17 cellular contexts compared by ENCODE assay signal in genomic region chr4:112189754-112190153, GRCh38. TPM values are rescaled to one million over a fixed set of nuclear protein-coding genes. Genes with fewer than 3 reads are reported as not detected.
DNase-seq lines count a peak whose midpoint lies in the region; ATAC-seq, FAIRE-seq and TF ChIP-seq lines count a peak whose summit lies in the region.
"Had no signal": no experiment of that assay in that cellular context is flagged by ENCODE, and none has a peak within 500 bp of the region (broad histone marks: within the 10 kb centered on the region; RNA-seq: fewer than 3 reads in every experiment).

No MANE protein-coding gene starts in this region.

- no peak for TF ChIP-seq RAD21 in HepG2 (CRISPR knock-in tag; IDR thresholded peaks at IDR 0.05)

- intact Hi-C loops in HepG2 (cut with micrococcal nuclease; ENCODE audit: unreplicated experiment): no loop called here
- intact Hi-C loops in natural killer cell (cut with micrococcal nuclease): no loop called here

- no peaks in the 10 kb centered on the region for H4K20me1 ChIP-seq in HepG2 (ENCODE audit: insufficient read depth, low read length)

- H3K36me3 ChIP-seq in HepG2 (replicated peaks in 1 of 2; ENCODE audit: control insufficient read depth in 1 of 2, insufficient read depth in 2 of 2, low read length in 2 of 2): no peaks in the 10 kb centered on the region
- H3K36me3 ChIP-seq: gastrocnemius medialis, lower lobe of right lung had no signal

- CTCF ChIA-PET in HepG2 (lab: Yijun Ruan, JAX; ENCODE audit: low intra/inter-chr PET ratio, low total read pairs): interaction anchor here (2.0 kb wide), 1 partner anchor 90 kb away, joined by 8 read pairs; no protein-coding TSS in a partner anchor

- H3K27ac Mint-ChIP-seq in natural killer cell: no peak overlapping the region
- H3K27ac Mint-ChIP-seq: activated B cell treated with CpG ODN at 0.5 μM for 24 hours, brain had no signal

- TF ChIP-seq EP300 in HepG2 (IDR thresholded peaks at IDR 0.05; ENCODE audit: low read depth in 2 of 2, low read length in 2 of 2) (no peak), HepG2 (CRISPR knock-in tag; IDR thresholded peaks at IDR 0.05; ENCODE audit: borderline replicate concordance) (no peak)

- H3K27me3 Mint-ChIP-seq in natural killer cell (ENCODE audit: low read depth in 2 of 2): no peaks in the 10 kb centered on the region
- H3K27me3 Mint-ChIP-seq: activated B cell treated with CpG ODN at 0.5 μM for 24 hours had no signal

- no peak for TF ChIP-seq POLR2A in HepG2 (IDR thresholded peaks at IDR 0.05; ENCODE audit: insufficient read depth in 1 of 2, low read depth in 2 of 2, low read length in 2 of 2)

- H3K9ac ChIP-seq in HepG2 (ENCODE audit: insufficient read depth, low read depth, low read length): no peak overlapping the region

- no peak overlapping the region for H2AFZ ChIP-seq in HepG2 (ENCODE audit: low read length)

- BruUV-seq in HepG2 (replicated peaks; lab: Mats Ljungman, UMichigan): no TSS peak

- H3K4me2 ChIP-seq in HepG2 (ENCODE audit: low read depth, low read length): no peak overlapping the region

- no peak overlapping the region for H3K4me3 Mint-ChIP-seq in natural killer cell
- H3K4me3 Mint-ChIP-seq: activated B cell treated with CpG ODN at 0.5 μM for 24 hours; activated T-cell treated with anti-CD3 and anti-CD28 coated beads, Interleukin-2, amount 50 U/mL, for 4 hours; brain had no signal

- no peaks in the 10 kb centered on the region for H3K27me3 ChIP-seq in HepG2 (ENCODE audit: control insufficient read depth in 1 of 2, insufficient read depth in 2 of 2, low read length in 2 of 2)
- H3K27me3 ChIP-seq: gastrocnemius medialis had no signal

- H3K4me1 ChIP-seq in HepG2 (ENCODE audit: insufficient read depth, low read length): peaks cover 10% of the 10 kb centered on the region; the same call in 1 of the 2 replicates
- H3K4me1 ChIP-seq: Caco-2, gastrocnemius medialis, lower lobe of right lung had no signal

- H3K4me1 Mint-ChIP-seq in natural killer cell: no peaks in the 10 kb centered on the region
- H3K4me1 Mint-ChIP-seq: activated B cell treated with CpG ODN at 0.5 μM for 24 hours, brain had no signal

- POLR2A ChIA-PET in HepG2 (lab: Yijun Ruan, JAX): interaction anchor here (1.6 kb wide), 1 partner anchor 42 kb away, joined by 6 read pairs; the partner anchor contains the start of gene AP1AR

- H3K9me3 Mint-ChIP-seq in natural killer cell: no peaks in the 10 kb centered on the region
- H3K9me3 Mint-ChIP-seq: activated B cell treated with CpG ODN at 0.5 μM for 24 hours; activated T-cell treated with anti-CD3 and anti-CD28 coated beads, Interleukin-2, amount 50 U/mL, for 4 hours; brain had no signal

- no peaks in the 10 kb centered on the region for H3K36me3 Mint-ChIP-seq in natural killer cell
- H3K36me3 Mint-ChIP-seq: brain had no signal

- no peak for FAIRE-seq in HepG2 (lab: Jason Lieb, UNC)

- H3K4me3 ChIP-seq in choroid plexus epithelial cell (ENCODE audit: low read depth, low read length) (no peak overlapping the region), HepG2 (replicated peaks in 1 of 3; ENCODE audit: insufficient read depth in 1 of 3, low read depth in 2 of 3, low read length in 3 of 3) (no peak overlapping the region)
- H3K4me3 ChIP-seq: gastrocnemius medialis, lower lobe of right lung had no signal

- ATAC-seq in HepG2 (peak; percentile 47; the same call in 2 of the 3 replicates), natural killer cell (no peak)
- ATAC-seq: activated T-cell treated with anti-CD3 and anti-CD28 coated beads, Interleukin-2, amount 50 U/mL, for 4 hours; gastrocnemius medialis; lower lobe of right lung had no signal

- in situ Hi-C loops in HepG2 (cut with HindIII; ENCODE audit: extremely low pct_ligation_motif_present, low pct_unique_long_range_greater_than_20kb): no loop called here

- DNase-seq in ELR (ENCODE audit: low read depth) (peak; percentile 31), MV-4-11 (lab: John Stamatoyannopoulos, UW) (peak; percentile 14), choroid plexus epithelial cell (ENCODE audit: low read depth) (peak; percentile 70), HepG2 (ENCODE audit: low spot score) (no peak), ureter (ENCODE audit: low spot score) (no peak), natural killer cell (no peak)
- no peak for DNase-seq in activated naive CD4-positive, alpha-beta T cell treated with Interleukin-2 at 50 U/mL for 16 hours
- no peak for DNase-seq in activated CD4-positive, alpha-beta T cell treated with anti-CD3 and anti-CD28 coated beads, Interleukin-2, amount 50 U/mL, for 4 hours
- DNase-seq: activated B cell treated with CpG ODN at 0.5 μM for 24 hours; activated T-cell treated with anti-CD3 and anti-CD28 coated beads, Interleukin-2, amount 50 U/mL, for 4 hours; Caco-2; gastrocnemius medialis; lower lobe of right lung; NCI-H226; SIG-M5 had no signal

- WGBS in HepG2 (ENCODE audit: low lambda C conversion rate): 44% methylated on average over 2 of the region's 2 CpGs

- no peak overlapping the region for H3K27ac ChIP-seq in HepG2 (ENCODE audit: extremely low read length, insufficient read depth, low read length)
- H3K27ac ChIP-seq: gastrocnemius medialis, lower lobe of right lung had no signal

- no peaks in the 10 kb centered on the region for H3K79me2 ChIP-seq in HepG2 (ENCODE audit: insufficient read depth, low read length)

- peak; percentile 44 for TF ChIP-seq CTCF in choroid plexus epithelial cell (conservative IDR thresholded peaks at IDR 0.05; ENCODE audit: low read depth, low read length)
- peak; percentile 13; the same call in 1 of the 2 replicates for TF ChIP-seq CTCF in HepG2 (CRISPR knock-in tag; IDR thresholded peaks at IDR 0.05)
- no peak for TF ChIP-seq CTCF in natural killer cell (IDR thresholded peaks at IDR 0.05)

- no peaks in the 10 kb centered on the region for H3K9me3 ChIP-seq in HepG2 (ENCODE audit: low read length)
- H3K9me3 ChIP-seq: Caco-2, gastrocnemius medialis, lower lobe of right lung had no signal

TF ChIP-seq in HepG2, 621 proteins besides CTCF, POLR2A, EP300 and RAD21 (continues in another document):
- 0 out of 2 replicates have a peak, but pooled peaks have one; percentile 4 for TF ChIP-seq SMC3 (IDR thresholded peaks at IDR 0.05; ENCODE audit: low read length)

RNA-seq across cellular contexts. Expression of gene AP1AR, which starts 41.8 kb away (rescaled TPM):
- 39.9 and 43.5 TPM in 2 replicates for total RNA-seq in HepG2 (2016; rRNA removed; fragmentation: Illumina TruSeq; extraction: Trizol)
- total RNA-seq in HepG2 (2016; cell fraction: cytosol; rRNA removed; fragmentation: Illumina TruSeq; extraction: Trizol; ENCODE audit: low read depth): 9.9 and 12.4 TPM in 2 replicates
- total RNA-seq in HepG2 (2016; cell fraction: insoluble cytoplasmic fraction; rRNA removed; fragmentation: Illumina TruSeq; extraction: Trizol): 37.3 and 48.0 TPM in 2 replicates
- 32.1 and 34.9 TPM in 2 replicates for total RNA-seq in HepG2 (2016; cell fraction: membrane; rRNA removed; fragmentation: Illumina TruSeq; extraction: Trizol)
- 36.3 and 37.1 TPM in 2 replicates for total RNA-seq in HepG2 (2016; cell fraction: nucleus; rRNA removed; fragmentation: Illumina TruSeq; extraction: Trizol)
- 18.7 and 24.9 TPM in 2 replicates for polyA plus RNA-seq in HepG2 (2011; rRNA removed)
- 9.4 and 12.4 TPM in 2 replicates for polyA plus RNA-seq in HepG2 (2011; cell fraction: cytosol; rRNA removed)
- polyA plus RNA-seq in HepG2 (2011; cell fraction: nucleus; rRNA removed): 16.5 and 18.1 TPM in 2 replicates
- 34.5 and 45.9 TPM in 2 replicates for polyA plus RNA-seq in HepG2 (2012)
- polyA plus RNA-seq in HepG2 (2016; cell fraction: cytosol; fragmentation: Illumina TruSeq; extraction: Trizol; ENCODE audit: low read depth): 5.6 and 9.0 TPM in 2 replicates
- polyA plus RNA-seq in HepG2 (2016; cell fraction: insoluble cytoplasmic fraction; fragmentation: Illumina TruSeq; extraction: Trizol; ENCODE audit: low read depth): 42.9 and 47.4 TPM in 2 replicates
- polyA plus RNA-seq in HepG2 (2016; cell fraction: membrane; fragmentation: Illumina TruSeq; extraction: Trizol; ENCODE audit: low read depth): 18.8 and 22.4 TPM in 2 replicates
- polyA plus RNA-seq in HepG2 (2016; cell fraction: nucleus; fragmentation: Illumina TruSeq; extraction: Trizol; ENCODE audit: insufficient read depth, low read depth): 47.3 and 50.7 TPM in 2 replicates
- polyA minus RNA-seq in HepG2 (2011; rRNA and poly(A)+ RNA removed; ENCODE audit: low replicate concordance): 2.5 and 22.2 TPM in 2 replicates
- polyA minus RNA-seq in HepG2 (2011; cell fraction: cytosol; rRNA and poly(A)+ RNA removed): 30.6 and 31.0 TPM in 2 replicates
- polyA minus RNA-seq in HepG2 (2011; cell fraction: nucleus; rRNA and poly(A)+ RNA removed): 47.1 and 50.7 TPM in 2 replicates
- 28.3 TPM for total RNA-seq in ureter
- 1 to 10 TPM; 7.5 to 9.4 (median 7.5) TPM for total RNA-seq in natural killer cell

RNA-seq across cellular contexts. Expression of gene FAM241A, which starts 44.5 kb away (rescaled TPM):
- 0.69 and 0.74 TPM in 2 replicates for total RNA-seq in HepG2 (2016; rRNA removed; fragmentation: Illumina TruSeq; extraction: Trizol)
- total RNA-seq in HepG2 (2016; cell fraction: cytosol; rRNA removed; fragmentation: Illumina TruSeq; extraction: Trizol; ENCODE audit: low read depth): 0.26 and 0.30 TPM in 2 replicates
- total RNA-seq in HepG2 (2016; cell fraction: insoluble cytoplasmic fraction; rRNA removed; fragmentation: Illumina TruSeq; extraction: Trizol): 0.59 and 0.67 TPM in 2 replicates
- total RNA-seq in HepG2 (2016; cell fraction: membrane; rRNA removed; fragmentation: Illumina TruSeq; extraction: Trizol): 0.86 and 0.96 TPM in 2 replicates
- total RNA-seq in HepG2 (2016; cell fraction: nucleus; rRNA removed; fragmentation: Illumina TruSeq; extraction: Trizol): 0.59 and 0.60 TPM in 2 replicates
- polyA plus RNA-seq in HepG2 (2011; rRNA removed): 0.61 and 0.71 TPM in 2 replicates
- 0.25 and 0.51 TPM in 2 replicates for polyA plus RNA-seq in HepG2 (2011; cell fraction: cytosol; rRNA removed)
- 0.18 and 0.38 TPM in 2 replicates for polyA plus RNA-seq in HepG2 (2011; cell fraction: nucleus; rRNA removed)
- polyA plus RNA-seq in HepG2 (2012): 1.4 and 1.7 TPM in 2 replicates
- polyA plus RNA-seq in HepG2 (2016; cell fraction: cytosol; fragmentation: Illumina TruSeq; extraction: Trizol; ENCODE audit: low read depth): 0.61 and 0.63 TPM in 2 replicates
- polyA plus RNA-seq in HepG2 (2016; cell fraction: insoluble cytoplasmic fraction; fragmentation: Illumina TruSeq; extraction: Trizol; ENCODE audit: low read depth): 1.6 and 1.8 TPM in 2 replicates
- polyA plus RNA-seq in HepG2 (2016; cell fraction: membrane; fragmentation: Illumina TruSeq; extraction: Trizol; ENCODE audit: low read depth): 1.3 and 1.4 TPM in 2 replicates
- polyA plus RNA-seq in HepG2 (2016; cell fraction: nucleus; fragmentation: Illumina TruSeq; extraction: Trizol; ENCODE audit: insufficient read depth, low read depth): 1.5 and 1.8 TPM in 2 replicates
- 0.32 and 1.2 TPM in 2 replicates for polyA minus RNA-seq in HepG2 (2011; rRNA and poly(A)+ RNA removed; ENCODE audit: low replicate concordance)
- polyA minus RNA-seq in HepG2 (2011; cell fraction: cytosol; rRNA and poly(A)+ RNA removed): 0.26 and 0.49 TPM in 2 replicates
- 1.0 and 1.1 TPM in 2 replicates for polyA minus RNA-seq in HepG2 (2011; cell fraction: nucleus; rRNA and poly(A)+ RNA removed)
- total RNA-seq in ureter: 5.1 TPM
- under 1 TPM; 0.36 to 0.75 (median 0.40) TPM for total RNA-seq in natural killer cell
- total RNA-seq: M059J had no signal

Comparison
In these comparisons a context has a peak if more than half of its experiments do, and no peak if none do; other contexts are left out.
1. DNase-seq: peak in ELR (single experiment), MV-4-11 (single experiment) and choroid plexus epithelial cell (single experiment); none in HepG2 (single experiment), activated naive CD4-positive, alpha-beta T cell treated with Interleukin-2 at 50 U/mL for 16 hours (single experiment), activated CD4-positive, alpha-beta T cell treated with anti-CD3 and anti-CD28 coated beads, Interleukin-2, amount 50 U/mL, for 4 hours (0 of 2), ureter (single experiment) and natural killer cell (single experiment).